ENCODE assay signal across 1 cellular context in the genomic region with DNA sequence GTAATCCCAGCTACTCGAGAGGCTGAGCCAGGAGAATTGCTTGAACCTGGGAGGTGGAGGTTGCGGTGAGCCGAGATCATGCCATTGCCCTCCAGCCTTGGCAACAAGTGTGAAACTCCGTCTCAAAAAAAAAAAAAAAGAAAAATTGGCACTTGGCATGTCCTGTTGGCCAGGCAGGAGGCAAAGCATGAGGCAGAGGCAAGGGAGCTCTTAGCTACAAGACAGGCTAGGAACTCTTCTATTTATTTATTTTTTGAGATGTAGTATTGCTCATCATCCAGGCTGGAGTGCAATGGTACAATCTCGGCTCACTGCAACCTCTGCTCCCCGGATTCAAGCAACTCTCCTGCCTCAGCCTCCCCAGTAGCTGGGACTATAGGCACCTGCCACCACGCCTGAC. TPM values are rescaled to one million over a fixed set of nuclear protein-coding genes. Genes with fewer than 3 reads are reported as not detected.
"Had no signal": no experiment of that assay in that cellular context is flagged by ENCODE, and none has a peak within 500 bp of the region (broad histone marks: within the 10 kb centered on the region; RNA-seq: fewer than 3 reads in every experiment).

No MANE protein-coding gene starts in this region.

RNA-seq across cellular contexts. Expression of gene SH3BP1, which starts 54.7 kb away (rescaled TPM):
- total RNA-seq: myocyte had no signal
